ENCODE assay signal across 14 cellular contexts in the genomic region with DNA sequence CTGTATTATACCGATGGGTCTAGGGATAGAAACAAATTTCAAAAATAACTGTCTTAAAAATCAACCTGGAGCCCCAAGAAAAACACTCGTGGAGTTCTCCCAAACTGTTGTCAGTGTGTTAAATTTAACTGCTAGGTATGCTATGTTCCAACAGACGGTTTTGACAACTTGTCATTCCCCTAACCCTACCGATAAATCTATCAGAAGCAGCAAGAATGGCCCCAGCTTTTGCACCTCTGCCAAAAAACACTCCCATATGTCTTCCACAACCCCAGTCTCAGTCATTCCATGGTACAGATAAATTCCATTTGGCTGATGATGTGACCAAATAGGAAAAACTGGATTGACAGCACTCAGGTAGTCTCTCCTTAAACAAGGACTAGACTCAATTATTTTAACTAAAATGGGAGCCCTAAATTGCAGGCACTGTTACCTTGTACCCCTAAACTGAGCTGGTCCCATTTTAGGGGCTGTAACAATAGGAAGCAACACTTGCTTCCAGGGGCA. TPM values are rescaled to one million over a fixed set of nuclear protein-coding genes. Genes with fewer than 3 reads are reported as not detected.
DNase-seq lines count a peak whose midpoint lies in the region; ATAC-seq and TF ChIP-seq lines count a peak whose summit lies in the region.
"Had no signal": no experiment of that assay in that cellular context is flagged by ENCODE, and none has a peak within 500 bp of the region (broad histone marks: within the 10 kb centered on the region; RNA-seq: fewer than 3 reads in every experiment).

No MANE protein-coding gene starts in this region.

- CTCF ChIA-PET in PC-3 (lab: Charles Lee) (no interaction called here), A673 (lab: Charles Lee) (no interaction called here)

- H3K36me3 ChIP-seq in DND-41 (ENCODE audit: insufficient read depth, low read length) (peaks cover 27% of the 10 kb centered on the region), PC-3 (ENCODE audit: low read depth, low read length) (peaks cover 10% of the 10 kb centered on the region), A673 (ENCODE audit: insufficient read depth, low read length, poor library complexity, severe bottlenecking) (peaks cover 14% of the 10 kb centered on the region)

- H3K27me3 ChIP-seq in DND-41 (ENCODE audit: insufficient read depth, low read length, poor library complexity) = no peaks in the 10 kb centered on the region
- H3K27me3 ChIP-seq in PC-3 (ENCODE audit: low read length) = no peaks in the 10 kb centered on the region
- no peaks in the 10 kb centered on the region for H3K27me3 ChIP-seq in A673 (replicated peaks; ENCODE audit: insufficient read depth, low read depth, low read length, poor library complexity)

- TF ChIP-seq CTCF in 22Rv1 (IDR thresholded peaks at IDR 0.05) = no peak
- TF ChIP-seq CTCF in DND-41 (IDR thresholded peaks at IDR 0.05; ENCODE audit: borderline replicate concordance, extremely low read depth, low read length, poor library complexity, severe bottlenecking) = no peak
- TF ChIP-seq CTCF in PC-3 (conservative IDR thresholded peaks at IDR 0.05; ENCODE audit: low read depth, low read length) = no peak
- TF ChIP-seq CTCF in A673 (conservative IDR thresholded peaks at IDR 0.05; ENCODE audit: low read depth, low read length) = no peak

- peak overlapping the region; percentile 2 for H3K4me2 ChIP-seq in DND-41 (ENCODE audit: insufficient read depth, low read length)
- H3K4me2 ChIP-seq in PC-3 (ENCODE audit: low read length) = peak overlapping the region; percentile 57; the same call in 1 of the 2 replicates

- BruUV-seq in PC-3 (replicated peaks; lab: Mats Ljungman, UMichigan) (no TSS peak), A673 (replicated peaks; lab: Mats Ljungman, UMichigan) (no TSS peak)

- no peak overlapping the region for H3K9ac ChIP-seq in DND-41 (ENCODE audit: low read depth, low read length)
- H3K9ac ChIP-seq in PC-3 (ENCODE audit: low read length) = no peak overlapping the region
- H3K9ac ChIP-seq: GM23248 had no signal

- H3K9me3 ChIP-seq in DND-41 (ENCODE audit: insufficient read depth, low read length, severe bottlenecking) = no peaks in the 10 kb centered on the region
- H3K9me3 ChIP-seq in PC-3 (ENCODE audit: low read length) = no peaks in the 10 kb centered on the region
- no peaks in the 10 kb centered on the region for H3K9me3 ChIP-seq in A673 (ENCODE audit: low read depth, low read length, poor library complexity, severe bottlenecking)
- H3K9me3 ChIP-seq: Caco-2 had no signal

- DNase-seq in DND-41 = no peak
- DNase-seq in PC-3 = peak; percentile 56
- no peak for DNase-seq in epithelial cell of prostate (ENCODE audit: low read depth, low spot score)
- DNase-seq in HPDE6-E6E7 (ENCODE audit: extremely low spot score) = no peak
- DNase-seq in dermis blood vessel endothelial cell = no peak
- no peak for DNase-seq in kidney glomerular epithelial cell (lab: John Stamatoyannopoulos, UW)
- DNase-seq in A673 (ENCODE audit: low spot score) = no peak
- DNase-seq: Caco-2; CD8-positive, alpha-beta memory T cell; DMS53; GM23248; IMR-90; KG1 had no signal

- H3K79me2 ChIP-seq in DND-41 (ENCODE audit: insufficient read depth, low read length) = peaks cover 85% of the 10 kb centered on the region
- peaks cover 79% of the 10 kb centered on the region for H3K79me2 ChIP-seq in PC-3 (ENCODE audit: low read length)

- peak overlapping the region; percentile 49 for H3K27ac ChIP-seq in 22Rv1
- no peak overlapping the region for H3K27ac ChIP-seq in DND-41 (ENCODE audit: low read length)
- 0 out of 2 replicates have a peak overlapping the region, but pooled peaks have one; percentile 6 for H3K27ac ChIP-seq in PC-3 (ENCODE audit: low read length)
- peak overlapping the region; percentile 17 for H3K27ac ChIP-seq in epithelial cell of prostate
- H3K27ac ChIP-seq in A673 (ENCODE audit: low read depth, low read length, poor library complexity, severe bottlenecking) = no peak overlapping the region
- H3K27ac ChIP-seq: GM23248 had no signal

- ATAC-seq in DND-41 (ENCODE audit: insufficient read depth, low read depth) (no peak), PC-3 (no peak)

- H3K4me1 ChIP-seq in DND-41 (ENCODE audit: insufficient read depth, low read length) = peaks cover 26% of the 10 kb centered on the region
- peaks cover 38% of the 10 kb centered on the region for H3K4me1 ChIP-seq in PC-3 (ENCODE audit: insufficient read depth, low read length)
- H3K4me1 ChIP-seq in A673 (ENCODE audit: insufficient read depth, low read length, poor library complexity, severe bottlenecking) = peaks cover 16% of the 10 kb centered on the region
- H3K4me1 ChIP-seq: Caco-2 had no signal

- H3K9me2 ChIP-seq in PC-3 (replicated peaks; ENCODE audit: low read length) = no peaks in the 10 kb centered on the region

- H2AFZ ChIP-seq in DND-41 (ENCODE audit: low read depth, low read length) (no peak overlapping the region), PC-3 (ENCODE audit: low read length) (no peak overlapping the region)
- H2AFZ ChIP-seq: GM23248 had no signal

- intact Hi-C loops in PC-3 (cut with micrococcal nuclease) = no loop called here
- intact Hi-C loops in A673 (cut with micrococcal nuclease; ENCODE audit: unreplicated experiment) = loop anchor here (10.0 kb wide), 1 partner anchor 291 kb away; no protein-coding TSS in a partner anchor

- H3K4me3 ChIP-seq in DND-41 (ENCODE audit: low read depth in 1 of 2, low read length in 2 of 2) (no peak overlapping the region), PC-3 (ENCODE audit: low read length) (no peak overlapping the region), A673 (ENCODE audit: low read depth, low read length, poor library complexity, severe bottlenecking) (no peak overlapping the region)
- H3K4me3 ChIP-seq: GM23248 had no signal

- POLR2A ChIA-PET in PC-3 (lab: Charles Lee; ENCODE audit: unreplicated experiment) = no interaction called here
- POLR2A ChIA-PET in A673 (lab: Charles Lee; ENCODE audit: low non-redundant PET) = no interaction called here

- peaks cover 26% of the 10 kb centered on the region; the same call in 1 of the 2 replicates for H4K20me1 ChIP-seq in DND-41 (ENCODE audit: insufficient read depth, low read length)
- H4K20me1 ChIP-seq in PC-3 (ENCODE audit: low read length) = no peaks in the 10 kb centered on the region

- H3F3A ChIP-seq in PC-3 (ENCODE audit: low read length, unreplicated experiment) = no peaks in the 10 kb centered on the region

RNA-seq across cellular contexts. Expression of a gene that starts 4.9 kb away (rescaled TPM):
- total RNA-seq in PC-3 (2014; rRNA removed) (31.3 and 32.3 TPM in 2 replicates), dermis blood vessel endothelial cell (21.8 and 53.8 TPM in 2 replicates), A673 (2021) (93.9 and 100 TPM in 2 replicates)

RNA-seq across cellular contexts. Expression of a gene that starts 5.2 kb away (rescaled TPM):
- total RNA-seq in PC-3 (2014; rRNA removed) = 37.9 and 45.4 TPM in 2 replicates
- total RNA-seq in dermis blood vessel endothelial cell = 166 and 175 TPM in 2 replicates
- total RNA-seq in A673 (2021) = 93.5 and 97.6 TPM in 2 replicates

RNA-seq across cellular contexts. Expression of a gene that starts 51.0 kb away (rescaled TPM):
- total RNA-seq in PC-3 (2014; rRNA removed) (16.5 and 18.6 TPM in 2 replicates), dermis blood vessel endothelial cell (13.2 and 14.1 TPM in 2 replicates), A673 (2021) (31.9 and 35.7 TPM in 2 replicates)

Comparison
In these comparisons a context has a peak if more than half of its experiments do, and no peak if none do; other contexts are left out.
1. H3K27ac ChIP-seq: peak in 22Rv1 (single experiment), PC-3 (single experiment) and epithelial cell of prostate (single experiment); none in DND-41 (single experiment) and A673 (single experiment).